Comparison of ENCODE assay signal across 26 cellular contexts in genomic region chr21:43201491-43201890, GRCh38. TPM values are rescaled to one million over a fixed set of nuclear protein-coding genes. Genes with fewer than 3 reads are reported as not detected.
"Had no signal": no experiment of that assay in that cellular context is flagged by ENCODE, and none has a peak within 500 bp of the region (broad histone marks: within the 10 kb centered on the region; RNA-seq: fewer than 3 reads in every experiment).

No MANE protein-coding gene starts in this region.

- H3K4me2 ChIP-seq: SK-N-SH had no signal

- H3K9ac ChIP-seq: SK-N-SH had no signal

- ATAC-seq: Panc1, PC-3 had no signal

- H3K27ac ChIP-seq: RWPE1 had no signal

- DNase-seq: KBM-7, MV-4-11, NCI-H1048, NCI-H1105, NCI-H1417, NCI-H1436 treated with DMSO at 0.1 percent for 48 hours, NCI-H1694, NCI-H187 treated with DMSO at 0.1 percent for 48 hours, NCI-H2029 treated with DMSO at 0.1 percent for 48 hours, NCI-H2107, NCI-H2227 treated with DMSO at 0.1 percent for 48 hours, NCI-H524, NCI-H69, NCI-H774, PC-3, SHP77, SK-N-SH, SW 1271 had no signal

RNA-seq across cellular contexts. Expression of gene CRYAA, which starts 32.7 kb away (rescaled TPM):
- total RNA-seq: HT1080, LHCN-M2, MCF 10A, NCI-H460, PC-3, SK-MEL-5 had no signal
- polyA plus RNA-seq: IgD-negative memory B cell, SK-N-SH had no signal
